9 cellular contexts compared by ENCODE assay signal in genomic region chr12:80053048-80053790, GRCh38. TPM values are rescaled to one million over a fixed set of nuclear protein-coding genes. Genes with fewer than 3 reads are reported as not detected.
A peak's percentile ranks its signal among the peaks of the same experiment; 100 is the strongest.
DNase-seq lines count a peak whose midpoint lies in the region; TF ChIP-seq lines count a peak whose summit lies in the region.
"Had no signal": no experiment of that assay in that cellular context is flagged by ENCODE, and none has a peak within 500 bp of the region (broad histone marks: within the 10 kb centered on the region; RNA-seq: fewer than 3 reads in every experiment).

No MANE protein-coding gene starts in this region.

- no peaks in the 10 kb centered on the region for H3K27me3 ChIP-seq in transverse colon

- no peaks in the 10 kb centered on the region for H3K36me3 ChIP-seq in transverse colon

- H3K27me3 Mint-ChIP-seq in endothelial cell (ENCODE audit: unreplicated experiment): no peaks in the 10 kb centered on the region

- in situ Hi-C loops in transverse colon (cut with MboI; ENCODE audit: low pct_ligation_motif_present in 1 of 4, low pct_unique_long_range_greater_than_20kb in 1 of 4, low sequenced_read_pairs in 3 of 4) (no loop called here), GM13976 (cut with MboI; ENCODE audit: low sequenced_read_pairs, unreplicated experiment) (no loop called here)

- no peak for TF ChIP-seq EP300 in transverse colon (IDR thresholded peaks at IDR 0.05; ENCODE audit: low read depth)

- no peak for TF ChIP-seq POLR2A in transverse colon (IDR thresholded peaks at IDR 0.05)

- H3K4me3 ChIP-seq in transverse colon: no peak overlapping the region

- WGBS in transverse colon (ENCODE audit: low coverage in 1 of 2), 2 donors: 48 to 59% methylated on average over 6 of the region's 6 CpGs

- H3K27ac Mint-ChIP-seq in endothelial cell (ENCODE audit: unreplicated experiment): no peak overlapping the region

- H3K27ac ChIP-seq in transverse colon: peak overlapping the region; percentile 37 to 74 (median 64)

- H3K4me1 Mint-ChIP-seq in endothelial cell (ENCODE audit: unreplicated experiment): no peaks in the 10 kb centered on the region

- H3K9me3 ChIP-seq in transverse colon: no peaks in the 10 kb centered on the region

- TF ChIP-seq CTCF in transverse colon (IDR thresholded peaks at IDR 0.05) (no peak), GM13976 (IDR thresholded peaks at IDR 0.05; ENCODE audit: borderline replicate concordance, control extremely low read depth, extremely low read depth, insufficient read depth, missing control alignments) (no peak), endothelial cell (IDR thresholded peaks at IDR 0.05; ENCODE audit: unreplicated experiment) (no peak)

- no peaks in the 10 kb centered on the region for H3K36me3 Mint-ChIP-seq in endothelial cell (ENCODE audit: low read depth, unreplicated experiment)

- H3K9me3 Mint-ChIP-seq in endothelial cell (ENCODE audit: unreplicated experiment): no peaks in the 10 kb centered on the region

- peaks cover 0 to 15% (median 7%) of the 10 kb centered on the region in 4 donors for H3K4me1 ChIP-seq in transverse colon

- DNase-seq in LHCN-M2 (ENCODE audit: low read depth): peak; percentile 77
- DNase-seq in dermis microvascular lymphatic vessel endothelial cell (ENCODE audit: low read depth in 2 of 2): peak; percentile 30 to 64
- DNase-seq in medulla oblongata (ENCODE audit: extremely low spot score): peak; percentile 25
- DNase-seq in transverse colon: peak; percentile 54
- DNase-seq in GM13976 (ENCODE audit: low spot score): no peak
- DNase-seq in NCI-H2081 treated with DMSO at 0.1 percent for 48 hours (lab: John Stamatoyannopoulos, UW): no peak
- no peak for DNase-seq in endothelial cell (ENCODE audit: low spot score)
- no peak for DNase-seq in foreskin melanocyte
- DNase-seq: NCI-H69 had no signal

- intact Hi-C loops in transverse colon (cut with DNase I; ENCODE audit: low total_unique reads): loop anchor here (10.0 kb wide), 1 partner anchor 118 kb away; the partner anchor contains the start of gene PPP1R12A

- no peak overlapping the region for H3K4me3 Mint-ChIP-seq in endothelial cell (ENCODE audit: unreplicated experiment)

RNA-seq across cellular contexts. Expression of gene OTOGL, which starts 46.1 kb away (rescaled TPM):
- total RNA-seq in LHCN-M2 (2014; rRNA removed) (0.19 and 0.34 TPM in 2 replicates), dermis microvascular lymphatic vessel endothelial cell (0.13 and 0.26 TPM in 2 replicates), transverse colon (under 1 TPM in 3 of 4 donors, not detected in 1; 0.32 to 0.60 (median 0.41) TPM), endothelial cell (ENCODE audit: unreplicated experiment) (0.31 TPM)
- 0.09 TPM for polyA plus RNA-seq in LHCN-M2 (2012)

Comparison
In these comparisons a context has a peak if more than half of its experiments do, and no peak if none do; other contexts are left out.
1. DNase-seq: peak in LHCN-M2 (single experiment), dermis microvascular lymphatic vessel endothelial cell (2 of 2), medulla oblongata (single experiment) and transverse colon (single experiment); none in GM13976 (single experiment), NCI-H2081 treated with DMSO at 0.1 percent for 48 hours (single experiment), endothelial cell (single experiment) and foreskin melanocyte (single experiment).